1 cellular context compared by ENCODE assay signal in the genomic region with DNA sequence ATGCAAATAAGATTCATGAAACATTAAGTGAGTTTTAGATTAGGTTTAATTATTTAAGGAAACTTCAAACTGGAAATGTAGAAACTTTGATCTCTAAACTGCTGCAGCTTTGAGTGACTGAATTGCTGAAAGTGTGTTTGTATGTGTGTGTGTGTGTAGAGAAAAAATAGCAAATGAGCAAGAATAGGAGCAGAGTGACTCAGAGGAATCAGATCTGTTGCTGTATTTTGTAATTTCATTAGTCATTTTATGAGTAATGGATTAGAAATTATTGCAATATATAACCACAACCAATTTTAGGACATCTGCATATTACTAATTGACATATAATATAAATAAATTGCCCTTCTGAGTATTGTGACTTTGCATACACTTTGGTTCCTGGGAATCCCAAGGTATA.
TF ChIP-seq lines count a peak whose summit lies in the region.

No MANE protein-coding gene starts in this region.

TF ChIP-seq in GM12878, 131 proteins besides CTCF, POLR2A, EP300 and RAD21 (continues in another document):
- TF ChIP-seq, protein P1, sequence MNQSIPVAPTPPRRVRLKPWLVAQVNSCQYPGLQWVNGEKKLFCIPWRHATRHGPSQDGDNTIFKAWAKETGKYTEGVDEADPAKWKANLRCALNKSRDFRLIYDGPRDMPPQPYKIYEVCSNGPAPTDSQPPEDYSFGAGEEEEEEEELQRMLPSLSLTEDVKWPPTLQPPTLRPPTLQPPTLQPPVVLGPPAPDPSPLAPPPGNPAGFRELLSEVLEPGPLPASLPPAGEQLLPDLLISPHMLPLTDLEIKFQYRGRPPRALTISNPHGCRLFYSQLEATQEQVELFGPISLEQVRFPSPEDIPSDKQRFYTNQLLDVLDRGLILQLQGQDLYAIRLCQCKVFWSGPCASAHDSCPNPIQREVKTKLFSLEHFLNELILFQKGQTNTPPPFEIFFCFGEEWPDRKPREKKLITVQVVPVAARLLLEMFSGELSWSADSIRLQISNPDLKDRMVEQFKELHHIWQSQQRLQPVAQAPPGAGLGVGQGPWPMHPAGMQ (IDR thresholded peaks at IDR 0.05; ENCODE audit: borderline replicate concordance), result no peak
- no peak for TF ChIP-seq PML (IDR thresholded peaks at IDR 0.05; ENCODE audit: low read length)
- peak; percentile 68; the same call in 1 of the 2 replicates for TF ChIP-seq GABPA (IDR thresholded peaks at IDR 0.05; ENCODE audit: low read depth)
- TF ChIP-seq, protein P2, sequence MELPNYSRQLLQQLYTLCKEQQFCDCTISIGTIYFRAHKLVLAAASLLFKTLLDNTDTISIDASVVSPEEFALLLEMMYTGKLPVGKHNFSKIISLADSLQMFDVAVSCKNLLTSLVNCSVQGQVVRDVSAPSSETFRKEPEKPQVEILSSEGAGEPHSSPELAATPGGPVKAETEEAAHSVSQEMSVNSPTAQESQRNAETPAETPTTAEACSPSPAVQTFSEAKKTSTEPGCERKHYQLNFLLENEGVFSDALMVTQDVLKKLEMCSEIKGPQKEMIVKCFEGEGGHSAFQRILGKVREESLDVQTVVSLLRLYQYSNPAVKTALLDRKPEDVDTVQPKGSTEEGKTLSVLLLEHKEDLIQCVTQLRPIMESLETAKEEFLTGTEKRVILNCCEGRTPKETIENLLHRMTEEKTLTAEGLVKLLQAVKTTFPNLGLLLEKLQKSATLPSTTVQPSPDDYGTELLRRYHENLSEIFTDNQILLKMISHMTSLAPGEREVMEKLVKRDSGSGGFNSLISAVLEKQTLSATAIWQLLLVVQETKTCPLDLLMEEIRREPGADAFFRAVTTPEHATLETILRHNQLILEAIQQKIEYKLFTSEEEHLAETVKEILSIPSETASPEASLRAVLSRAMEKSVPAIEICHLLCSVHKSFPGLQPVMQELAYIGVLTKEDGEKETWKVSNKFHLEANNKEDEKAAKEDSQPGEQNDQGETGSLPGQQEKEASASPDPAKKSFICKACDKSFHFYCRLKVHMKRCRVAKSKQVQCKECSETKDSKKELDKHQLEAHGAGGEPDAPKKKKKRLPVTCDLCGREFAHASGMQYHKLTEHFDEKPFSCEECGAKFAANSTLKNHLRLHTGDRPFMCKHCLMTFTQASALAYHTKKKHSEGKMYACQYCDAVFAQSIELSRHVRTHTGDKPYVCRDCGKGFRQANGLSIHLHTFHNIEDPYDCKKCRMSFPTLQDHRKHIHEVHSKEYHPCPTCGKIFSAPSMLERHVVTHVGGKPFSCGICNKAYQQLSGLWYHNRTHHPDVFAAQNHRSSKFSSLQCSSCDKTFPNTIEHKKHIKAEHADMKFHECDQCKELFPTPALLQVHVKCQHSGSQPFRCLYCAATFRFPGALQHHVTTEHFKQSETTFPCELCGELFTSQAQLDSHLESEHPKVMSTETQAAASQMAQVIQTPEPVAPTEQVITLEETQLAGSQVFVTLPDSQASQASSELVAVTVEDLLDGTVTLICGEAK (IDR thresholded peaks at IDR 0.05; ENCODE audit: borderline replicate concordance), result no peak
- TF ChIP-seq, protein P3, sequence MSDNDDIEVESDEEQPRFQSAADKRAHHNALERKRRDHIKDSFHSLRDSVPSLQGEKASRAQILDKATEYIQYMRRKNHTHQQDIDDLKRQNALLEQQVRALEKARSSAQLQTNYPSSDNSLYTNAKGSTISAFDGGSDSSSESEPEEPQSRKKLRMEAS (IDR thresholded peaks at IDR 0.05; ENCODE audit: low read depth, low read length), result no peak
- no peak for TF ChIP-seq NBN (IDR thresholded peaks at IDR 0.05)
- TF ChIP-seq SMC3 (IDR thresholded peaks at IDR 0.05; ENCODE audit: borderline replicate concordance, low read length), result no peak
- no peak for TF ChIP-seq YBX1 (IDR thresholded peaks at IDR 0.05)
- TF ChIP-seq SUZ12 (IDR thresholded peaks at IDR 0.05; ENCODE audit: unreplicated experiment), result no peak
- no peak for TF ChIP-seq ASH2L (IDR thresholded peaks at IDR 0.05; ENCODE audit: borderline replicate concordance, low read depth)
- TF ChIP-seq, protein P4, sequence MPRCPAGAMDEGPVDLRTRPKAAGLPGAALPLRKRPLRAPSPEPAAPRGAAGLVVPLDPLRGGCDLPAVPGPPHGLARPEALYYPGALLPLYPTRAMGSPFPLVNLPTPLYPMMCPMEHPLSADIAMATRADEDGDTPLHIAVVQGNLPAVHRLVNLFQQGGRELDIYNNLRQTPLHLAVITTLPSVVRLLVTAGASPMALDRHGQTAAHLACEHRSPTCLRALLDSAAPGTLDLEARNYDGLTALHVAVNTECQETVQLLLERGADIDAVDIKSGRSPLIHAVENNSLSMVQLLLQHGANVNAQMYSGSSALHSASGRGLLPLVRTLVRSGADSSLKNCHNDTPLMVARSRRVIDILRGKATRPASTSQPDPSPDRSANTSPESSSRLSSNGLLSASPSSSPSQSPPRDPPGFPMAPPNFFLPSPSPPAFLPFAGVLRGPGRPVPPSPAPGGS (IDR thresholded peaks at IDR 0.05; ENCODE audit: borderline replicate concordance, insufficient read depth, low read depth, low read length, poor library complexity, severe bottlenecking), result peak; percentile 91
- TF ChIP-seq SMARCA5 (IDR thresholded peaks at IDR 0.05), result no peak
- TF ChIP-seq, protein P5, sequence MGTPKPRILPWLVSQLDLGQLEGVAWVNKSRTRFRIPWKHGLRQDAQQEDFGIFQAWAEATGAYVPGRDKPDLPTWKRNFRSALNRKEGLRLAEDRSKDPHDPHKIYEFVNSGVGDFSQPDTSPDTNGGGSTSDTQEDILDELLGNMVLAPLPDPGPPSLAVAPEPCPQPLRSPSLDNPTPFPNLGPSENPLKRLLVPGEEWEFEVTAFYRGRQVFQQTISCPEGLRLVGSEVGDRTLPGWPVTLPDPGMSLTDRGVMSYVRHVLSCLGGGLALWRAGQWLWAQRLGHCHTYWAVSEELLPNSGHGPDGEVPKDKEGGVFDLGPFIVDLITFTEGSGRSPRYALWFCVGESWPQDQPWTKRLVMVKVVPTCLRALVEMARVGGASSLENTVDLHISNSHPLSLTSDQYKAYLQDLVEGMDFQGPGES (IDR thresholded peaks at IDR 0.05), result no peak
- no peak for TF ChIP-seq SREBF2 (IDR thresholded peaks at IDR 0.05; ENCODE audit: low read length)
- no peak for TF ChIP-seq KLF5 (IDR thresholded peaks at IDR 0.05; ENCODE audit: partially characterized antibody)
- no peak for TF ChIP-seq GATAD2B (conservative IDR thresholded peaks at IDR 0.05; ENCODE audit: low read depth)
- TF ChIP-seq HDAC2 (IDR thresholded peaks at IDR 0.05), result no peak
- TF ChIP-seq SREBF1 (IDR thresholded peaks at IDR 0.05; ENCODE audit: low read length), result no peak
- TF ChIP-seq BMI1 (IDR thresholded peaks at IDR 0.05; ENCODE audit: borderline replicate concordance), result no peak
- TF ChIP-seq, protein P6, sequence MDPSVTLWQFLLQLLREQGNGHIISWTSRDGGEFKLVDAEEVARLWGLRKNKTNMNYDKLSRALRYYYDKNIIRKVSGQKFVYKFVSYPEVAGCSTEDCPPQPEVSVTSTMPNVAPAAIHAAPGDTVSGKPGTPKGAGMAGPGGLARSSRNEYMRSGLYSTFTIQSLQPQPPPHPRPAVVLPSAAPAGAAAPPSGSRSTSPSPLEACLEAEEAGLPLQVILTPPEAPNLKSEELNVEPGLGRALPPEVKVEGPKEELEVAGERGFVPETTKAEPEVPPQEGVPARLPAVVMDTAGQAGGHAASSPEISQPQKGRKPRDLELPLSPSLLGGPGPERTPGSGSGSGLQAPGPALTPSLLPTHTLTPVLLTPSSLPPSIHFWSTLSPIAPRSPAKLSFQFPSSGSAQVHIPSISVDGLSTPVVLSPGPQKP (IDR thresholded peaks at IDR 0.05; ENCODE audit: low read depth, low read length), result no peak
- TF ChIP-seq, protein P7, sequence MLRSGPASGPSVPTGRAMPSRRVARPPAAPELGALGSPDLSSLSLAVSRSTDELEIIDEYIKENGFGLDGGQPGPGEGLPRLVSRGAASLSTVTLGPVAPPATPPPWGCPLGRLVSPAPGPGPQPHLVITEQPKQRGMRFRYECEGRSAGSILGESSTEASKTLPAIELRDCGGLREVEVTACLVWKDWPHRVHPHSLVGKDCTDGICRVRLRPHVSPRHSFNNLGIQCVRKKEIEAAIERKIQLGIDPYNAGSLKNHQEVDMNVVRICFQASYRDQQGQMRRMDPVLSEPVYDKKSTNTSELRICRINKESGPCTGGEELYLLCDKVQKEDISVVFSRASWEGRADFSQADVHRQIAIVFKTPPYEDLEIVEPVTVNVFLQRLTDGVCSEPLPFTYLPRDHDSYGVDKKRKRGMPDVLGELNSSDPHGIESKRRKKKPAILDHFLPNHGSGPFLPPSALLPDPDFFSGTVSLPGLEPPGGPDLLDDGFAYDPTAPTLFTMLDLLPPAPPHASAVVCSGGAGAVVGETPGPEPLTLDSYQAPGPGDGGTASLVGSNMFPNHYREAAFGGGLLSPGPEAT (IDR thresholded peaks at IDR 0.05; ENCODE audit: low read depth), result no peak
- TF ChIP-seq, protein P8, sequence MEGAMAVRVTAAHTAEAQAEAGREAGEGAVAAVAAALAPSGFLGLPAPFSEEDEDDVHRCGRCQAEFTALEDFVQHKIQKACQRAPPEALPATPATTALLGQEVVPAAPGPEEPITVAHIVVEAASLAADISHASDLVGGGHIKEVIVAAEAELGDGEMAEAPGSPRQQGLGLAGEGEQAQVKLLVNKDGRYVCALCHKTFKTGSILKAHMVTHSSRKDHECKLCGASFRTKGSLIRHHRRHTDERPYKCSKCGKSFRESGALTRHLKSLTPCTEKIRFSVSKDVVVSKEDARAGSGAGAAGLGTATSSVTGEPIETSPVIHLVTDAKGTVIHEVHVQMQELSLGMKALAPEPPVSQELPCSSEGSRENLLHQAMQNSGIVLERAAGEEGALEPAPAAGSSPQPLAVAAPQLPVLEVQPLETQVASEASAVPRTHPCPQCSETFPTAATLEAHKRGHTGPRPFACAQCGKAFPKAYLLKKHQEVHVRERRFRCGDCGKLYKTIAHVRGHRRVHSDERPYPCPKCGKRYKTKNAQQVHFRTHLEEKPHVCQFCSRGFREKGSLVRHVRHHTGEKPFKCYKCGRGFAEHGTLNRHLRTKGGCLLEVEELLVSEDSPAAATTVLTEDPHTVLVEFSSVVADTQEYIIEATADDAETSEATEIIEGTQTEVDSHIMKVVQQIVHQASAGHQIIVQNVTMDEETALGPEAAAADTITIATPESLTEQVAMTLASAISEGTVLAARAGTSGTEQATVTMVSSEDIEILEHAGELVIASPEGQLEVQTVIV (IDR thresholded peaks at IDR 0.05; ENCODE audit: borderline replicate concordance, partially characterized antibody), result no peak
- no peak for TF ChIP-seq SIX5 (IDR thresholded peaks at IDR 0.05; ENCODE audit: low read depth, low read length, severe bottlenecking)
- TF ChIP-seq SUPT20H (IDR thresholded peaks at IDR 0.05; ENCODE audit: borderline replicate concordance, control insufficient read depth, low read depth, low read length), result no peak
- no peak for TF ChIP-seq LARP7 (IDR thresholded peaks at IDR 0.05)
- TF ChIP-seq, protein P9, sequence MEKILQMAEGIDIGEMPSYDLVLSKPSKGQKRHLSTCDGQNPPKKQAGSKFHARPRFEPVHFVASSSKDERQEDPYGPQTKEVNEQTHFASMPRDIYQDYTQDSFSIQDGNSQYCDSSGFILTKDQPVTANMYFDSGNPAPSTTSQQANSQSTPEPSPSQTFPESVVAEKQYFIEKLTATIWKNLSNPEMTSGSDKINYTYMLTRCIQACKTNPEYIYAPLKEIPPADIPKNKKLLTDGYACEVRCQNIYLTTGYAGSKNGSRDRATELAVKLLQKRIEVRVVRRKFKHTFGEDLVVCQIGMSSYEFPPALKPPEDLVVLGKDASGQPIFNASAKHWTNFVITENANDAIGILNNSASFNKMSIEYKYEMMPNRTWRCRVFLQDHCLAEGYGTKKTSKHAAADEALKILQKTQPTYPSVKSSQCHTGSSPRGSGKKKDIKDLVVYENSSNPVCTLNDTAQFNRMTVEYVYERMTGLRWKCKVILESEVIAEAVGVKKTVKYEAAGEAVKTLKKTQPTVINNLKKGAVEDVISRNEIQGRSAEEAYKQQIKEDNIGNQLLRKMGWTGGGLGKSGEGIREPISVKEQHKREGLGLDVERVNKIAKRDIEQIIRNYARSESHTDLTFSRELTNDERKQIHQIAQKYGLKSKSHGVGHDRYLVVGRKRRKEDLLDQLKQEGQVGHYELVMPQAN (conservative IDR thresholded peaks at IDR 0.05), result no peak
- TF ChIP-seq, protein P10, sequence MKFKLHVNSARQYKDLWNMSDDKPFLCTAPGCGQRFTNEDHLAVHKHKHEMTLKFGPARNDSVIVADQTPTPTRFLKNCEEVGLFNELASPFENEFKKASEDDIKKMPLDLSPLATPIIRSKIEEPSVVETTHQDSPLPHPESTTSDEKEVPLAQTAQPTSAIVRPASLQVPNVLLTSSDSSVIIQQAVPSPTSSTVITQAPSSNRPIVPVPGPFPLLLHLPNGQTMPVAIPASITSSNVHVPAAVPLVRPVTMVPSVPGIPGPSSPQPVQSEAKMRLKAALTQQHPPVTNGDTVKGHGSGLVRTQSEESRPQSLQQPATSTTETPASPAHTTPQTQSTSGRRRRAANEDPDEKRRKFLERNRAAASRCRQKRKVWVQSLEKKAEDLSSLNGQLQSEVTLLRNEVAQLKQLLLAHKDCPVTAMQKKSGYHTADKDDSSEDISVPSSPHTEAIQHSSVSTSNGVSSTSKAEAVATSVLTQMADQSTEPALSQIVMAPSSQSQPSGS (IDR thresholded peaks at IDR 0.05; ENCODE audit: low read length), result peak; percentile 37; the same call in 1 of the 2 replicates
- TF ChIP-seq CBX5 (IDR thresholded peaks at IDR 0.05; ENCODE audit: low read depth), result no peak
- no peak for TF ChIP-seq MXI1 (IDR thresholded peaks at IDR 0.05; ENCODE audit: low read depth, low read length)
- TF ChIP-seq NRF1 (conservative IDR thresholded peaks at IDR 0.05; ENCODE audit: low read depth, low read length), result no peak
- no peak for TF ChIP-seq NR2C1 (IDR thresholded peaks at IDR 0.05)
- no peak for TF ChIP-seq WRNIP1 (IDR thresholded peaks at IDR 0.05; ENCODE audit: borderline replicate concordance, low read depth, low read length)
- TF ChIP-seq SRF (IDR thresholded peaks at IDR 0.05; ENCODE audit: low read depth in 2 of 2, low read length in 2 of 2), result 0 out of 4 replicates have a peak, but pooled peaks of 1 of the 2 experiments have one; percentile 7
- TF ChIP-seq IKZF2 (IDR thresholded peaks at IDR 0.05), result no peak
- TF ChIP-seq, protein P11, sequence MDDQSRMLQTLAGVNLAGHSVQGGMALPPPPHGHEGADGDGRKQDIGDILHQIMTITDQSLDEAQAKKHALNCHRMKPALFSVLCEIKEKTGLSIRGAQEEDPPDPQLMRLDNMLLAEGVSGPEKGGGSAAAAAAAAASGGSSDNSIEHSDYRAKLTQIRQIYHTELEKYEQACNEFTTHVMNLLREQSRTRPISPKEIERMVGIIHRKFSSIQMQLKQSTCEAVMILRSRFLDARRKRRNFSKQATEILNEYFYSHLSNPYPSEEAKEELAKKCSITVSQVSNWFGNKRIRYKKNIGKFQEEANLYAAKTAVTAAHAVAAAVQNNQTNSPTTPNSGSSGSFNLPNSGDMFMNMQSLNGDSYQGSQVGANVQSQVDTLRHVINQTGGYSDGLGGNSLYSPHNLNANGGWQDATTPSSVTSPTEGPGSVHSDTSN (IDR thresholded peaks at IDR 0.05; ENCODE audit: insufficient replicate concordance, low read depth, low read length), result peak; percentile 38
- TF ChIP-seq, protein P12, sequence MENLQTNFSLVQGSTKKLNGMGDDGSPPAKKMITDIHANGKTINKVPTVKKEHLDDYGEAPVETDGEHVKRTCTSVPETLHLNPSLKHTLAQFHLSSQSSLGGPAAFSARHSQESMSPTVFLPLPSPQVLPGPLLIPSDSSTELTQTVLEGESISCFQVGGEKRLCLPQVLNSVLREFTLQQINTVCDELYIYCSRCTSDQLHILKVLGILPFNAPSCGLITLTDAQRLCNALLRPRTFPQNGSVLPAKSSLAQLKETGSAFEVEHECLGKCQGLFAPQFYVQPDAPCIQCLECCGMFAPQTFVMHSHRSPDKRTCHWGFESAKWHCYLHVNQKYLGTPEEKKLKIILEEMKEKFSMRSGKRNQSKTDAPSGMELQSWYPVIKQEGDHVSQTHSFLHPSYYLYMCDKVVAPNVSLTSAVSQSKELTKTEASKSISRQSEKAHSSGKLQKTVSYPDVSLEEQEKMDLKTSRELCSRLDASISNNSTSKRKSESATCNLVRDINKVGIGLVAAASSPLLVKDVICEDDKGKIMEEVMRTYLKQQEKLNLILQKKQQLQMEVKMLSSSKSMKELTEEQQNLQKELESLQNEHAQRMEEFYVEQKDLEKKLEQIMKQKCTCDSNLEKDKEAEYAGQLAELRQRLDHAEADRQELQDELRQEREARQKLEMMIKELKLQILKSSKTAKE (IDR thresholded peaks at IDR 0.05; ENCODE audit: low read depth, poor library complexity, severe bottlenecking), result no peak
